18 cellular contexts compared by ENCODE assay signal in genomic region chr11:111846063-111846462, GRCh38. TPM values are rescaled to one million over a fixed set of nuclear protein-coding genes. Genes with fewer than 3 reads are reported as not detected.
DNase-seq lines count a peak whose midpoint lies in the region; ATAC-seq and TF ChIP-seq lines count a peak whose summit lies in the region.
"Had no signal": no experiment of that assay in that cellular context is flagged by ENCODE, and none has a peak within 500 bp of the region (broad histone marks: within the 10 kb centered on the region; RNA-seq: fewer than 3 reads in every experiment).

No MANE protein-coding gene starts in this region.

- no peaks in the 10 kb centered on the region for H3K4me1 Mint-ChIP-seq in MCF 10A (ENCODE audit: insufficient read depth, unreplicated experiment)
- H3K4me1 Mint-ChIP-seq in naive thymus-derived CD4-positive, alpha-beta T cell, result peaks cover 0 to 8% (median 4%) of the 10 kb centered on the region in 7 donors

- H3K9me3 Mint-ChIP-seq in MCF 10A (ENCODE audit: unreplicated experiment), result no peaks in the 10 kb centered on the region
- no peaks in the 10 kb centered on the region for H3K9me3 Mint-ChIP-seq in naive thymus-derived CD4-positive, alpha-beta T cell
- H3K9me3 Mint-ChIP-seq: activated T-helper 2 cell treated with anti-CD3 and anti-CD28 coated beads, Interferon-gamma antibody, Interleukin-2, Interleukin-4, amounts not matched to agents 10 μg/mL and 5 μg/mL and 100 μg/mL, durations not matched to agents 14 hours and 24 hours and 36 hours; brain; IgD-negative memory B cell; natural killer cell treated with Interleukin-12 subunit alpha and Interleukin-12 subunit beta and Interleukin-15 and Interleukin-18, amount 100 ng/mL, for 72 hours had no signal

- peak; percentile 80 for DNase-seq in MCF 10A (ENCODE audit: unreplicated experiment)
- no peak for DNase-seq in breast epithelium (ENCODE audit: low spot score in 2 of 2)
- peak; percentile 91 for DNase-seq in amniotic epithelial cell (ENCODE audit: low read depth)
- DNase-seq in iris pigment epithelial cell (ENCODE audit: low read depth), result peak; percentile 93
- DNase-seq in naive thymus-derived CD4-positive, alpha-beta T cell, result no peak
- no peak for DNase-seq in aorta
- no peak for DNase-seq in iPS-NIHi11 (ENCODE audit: low spot score)
- DNase-seq: NCI-H146, NCI-H524, substantia nigra, T-helper 9 cell had no signal

- TF ChIP-seq POLR2A in breast epithelium (IDR thresholded peaks at IDR 0.05), result no peak

- no TSS peak for BruUV-seq in MCF 10A (replicated peaks; lab: Mats Ljungman, UMichigan)

- intact Hi-C loops in MCF 10A (cut with micrococcal nuclease), result no loop called here
- intact Hi-C loops in breast epithelium (cut with DNase I; ENCODE audit: low total_unique reads), result no loop called here
- intact Hi-C loops in naive thymus-derived CD4-positive, alpha-beta T cell (cut with micrococcal nuclease), result no loop called here
- intact Hi-C loops in aorta (cut with DNase I), result no loop called here

- H3K9me3 ChIP-seq in breast epithelium (no peaks in the 10 kb centered on the region), aorta (ENCODE audit: control insufficient read depth, low read length) (no peaks in the 10 kb centered on the region)
- H3K9me3 ChIP-seq in naive thymus-derived CD4-positive, alpha-beta T cell (ENCODE audit: control insufficient read depth in 2 of 3, low read length in 3 of 3), result no peaks in the 10 kb centered on the region
- H3K9me3 ChIP-seq: A549, left lung had no signal

- peaks cover 47% of the 10 kb centered on the region for H3K36me3 Mint-ChIP-seq in MCF 10A (ENCODE audit: insufficient read depth, unreplicated experiment)
- H3K36me3 Mint-ChIP-seq in naive thymus-derived CD4-positive, alpha-beta T cell, result peaks cover 0 to 34% (median 11%) of the 10 kb centered on the region in 5 donors

- H3K4me1 ChIP-seq in breast epithelium (no peaks in the 10 kb centered on the region), aorta (ENCODE audit: control insufficient read depth in 1 of 2, insufficient read depth in 2 of 2, low read length in 2 of 2) (no peaks in the 10 kb centered on the region)
- H3K4me1 ChIP-seq in naive thymus-derived CD4-positive, alpha-beta T cell (ENCODE audit: control insufficient read depth in 2 of 2, insufficient read depth in 2 of 2, low read length in 2 of 2), result no peaks in the 10 kb centered on the region
- H3K4me1 ChIP-seq: A549 had no signal

- 83 to 90% methylated on average over 2 of the region's 2 CpGs for WGBS in aorta, 2 donors

- no peak for ATAC-seq in naive thymus-derived CD4-positive, alpha-beta T cell
- no peak for ATAC-seq in aorta (ENCODE audit: low FRiP score)
- no peak for ATAC-seq in GM19467 (IDR thresholded peaks at IDR 0.05; ENCODE audit: unreplicated experiment)
- ATAC-seq: A549 had no signal

- POLR2A ChIA-PET in MCF 10A (lab: Yijun Ruan, JAX), result interaction anchor here (0.7 to 1.7 kb wide), 2 partner anchors 24 to 79 kb away, joined by 4 read pairs; no protein-coding TSS in a partner anchor
- POLR2A ChIA-PET in naive thymus-derived CD4-positive, alpha-beta T cell (lab: Charles Lee), result no interaction called here

- no peak overlapping the region for H3K27ac Mint-ChIP-seq in MCF 10A (ENCODE audit: low read depth, unreplicated experiment)
- H3K27ac Mint-ChIP-seq in naive thymus-derived CD4-positive, alpha-beta T cell, result no peak overlapping the region
- H3K27ac Mint-ChIP-seq: activated T-helper 2 cell treated with anti-CD3 and anti-CD28 coated beads, Interferon-gamma antibody, Interleukin-2, Interleukin-4, amounts not matched to agents 10 μg/mL and 5 μg/mL and 100 μg/mL, durations not matched to agents 14 hours and 24 hours and 36 hours; natural killer cell treated with Interleukin-12 subunit alpha and Interleukin-12 subunit beta and Interleukin-15 and Interleukin-18, amount 100 ng/mL, for 72 hours had no signal

- H3K36me3 ChIP-seq in breast epithelium (no peaks in the 10 kb centered on the region), aorta (ENCODE audit: control insufficient read depth in 1 of 2, insufficient read depth in 2 of 2, low read length in 1 of 2) (peaks cover 2 to 7% of the 10 kb centered on the region in 2 donors)
- H3K36me3 ChIP-seq in naive thymus-derived CD4-positive, alpha-beta T cell (ENCODE audit: control insufficient read depth in 2 of 3, insufficient read depth in 3 of 3, low read length in 3 of 3), result peaks cover 0 to 39% (median 10%) of the 10 kb centered on the region in 3 experiments

- no peak overlapping the region for H3K4me3 ChIP-seq in breast epithelium
- no peak overlapping the region for H3K4me3 ChIP-seq in naive thymus-derived CD4-positive, alpha-beta T cell (ENCODE audit: low read length)
- no peak overlapping the region for H3K4me3 ChIP-seq in aorta (ENCODE audit: low read length in 2 of 2)
- H3K4me3 ChIP-seq: A549, left lung had no signal

- H3K4me3 Mint-ChIP-seq in MCF 10A (ENCODE audit: unreplicated experiment), result no peak overlapping the region
- H3K4me3 Mint-ChIP-seq in naive thymus-derived CD4-positive, alpha-beta T cell, result no peak overlapping the region
- H3K4me3 Mint-ChIP-seq: brain; IgD-negative memory B cell; natural killer cell treated with Interleukin-12 subunit alpha and Interleukin-12 subunit beta and Interleukin-15 and Interleukin-18, amount 100 ng/mL, for 72 hours had no signal

- CTCF ChIA-PET in MCF 10A (lab: Yijun Ruan, JAX), result interaction anchor here (0.6 to 2.2 kb wide), 6 partner anchors 192 to 391 kb away, joined by 3 to 8 read pairs (median 3); no protein-coding TSS in a partner anchor
- CTCF ChIA-PET in naive thymus-derived CD4-positive, alpha-beta T cell (lab: Charles Lee), result interaction anchor here (0.7 to 1.3 kb wide), 3 partner anchors 104 to 1619 kb away, joined by 3 to 4 read pairs (median 3); no protein-coding TSS in a partner anchor

- H3K27me3 ChIP-seq in breast epithelium (no peaks in the 10 kb centered on the region), aorta (ENCODE audit: control insufficient read depth in 1 of 2, insufficient read depth in 2 of 2, low read length in 1 of 2) (no peaks in the 10 kb centered on the region)
- H3K27me3 ChIP-seq in naive thymus-derived CD4-positive, alpha-beta T cell (ENCODE audit: control insufficient read depth in 2 of 2, insufficient read depth in 2 of 2, low read length in 2 of 2), result no peaks in the 10 kb centered on the region
- H3K27me3 ChIP-seq: left lung had no signal

- no peaks in the 10 kb centered on the region for H3K27me3 Mint-ChIP-seq in MCF 10A (ENCODE audit: insufficient read depth, unreplicated experiment)
- H3K27me3 Mint-ChIP-seq in naive thymus-derived CD4-positive, alpha-beta T cell, result no peaks in the 10 kb centered on the region
- H3K27me3 Mint-ChIP-seq: brain; IgD-negative memory B cell; natural killer cell treated with Interleukin-12 subunit alpha and Interleukin-12 subunit beta and Interleukin-15 and Interleukin-18, amount 100 ng/mL, for 72 hours had no signal

- TF ChIP-seq CTCF in MCF 10A (IDR thresholded peaks at IDR 0.05; ENCODE audit: unreplicated experiment), result no peak
- no peak for TF ChIP-seq CTCF in breast epithelium (IDR thresholded peaks at IDR 0.05)

- H3K27ac ChIP-seq in breast epithelium (no peak overlapping the region), aorta (ENCODE audit: low read depth in 1 of 2, low read length in 2 of 2) (no peak overlapping the region)
- no peak overlapping the region for H3K27ac ChIP-seq in naive thymus-derived CD4-positive, alpha-beta T cell (ENCODE audit: low read depth, low read length)
- H3K27ac ChIP-seq: A549 had no signal

RNA-seq across cellular contexts. Expression of gene ALG9, which starts 25.3 kb away (rescaled TPM):
- total RNA-seq in MCF 10A (2022) (28.8 and 31.2 TPM in 2 replicates), breast epithelium (10 to 100 TPM; 31.8 to 46.2 (median 43.9) TPM), aorta (10 to 100 TPM; 25.1 to 27.8 TPM)
- 10 to 100 TPM; 16.4 to 30.2 (median 29.2) TPM for total RNA-seq in naive thymus-derived CD4-positive, alpha-beta T cell
- polyA plus RNA-seq in naive thymus-derived CD4-positive, alpha-beta T cell, result 10 to 100 TPM; 14.1 to 20.3 TPM
- polyA plus RNA-seq in aorta, result 10 to 100 TPM in 1 of 2 donors, 1 to 10 TPM in 1; 6.4 to 31.0 TPM

RNA-seq across cellular contexts. Expression of gene FDXACB1, which starts 32.9 kb away (rescaled TPM):
- total RNA-seq in MCF 10A (2022) (0.79 and 1.0 TPM in 2 replicates), breast epithelium (1 to 10 TPM; 1.6 to 3.7 (median 3.3) TPM), aorta (1 to 10 TPM; 1.4 to 1.9 TPM)
- total RNA-seq in naive thymus-derived CD4-positive, alpha-beta T cell, result 1 to 10 TPM; 2.7 to 6.0 (median 5.3) TPM
- 10 to 100 TPM in 1 of 2 donors, 1 to 10 TPM in 1; 6.9 to 11.3 TPM for polyA plus RNA-seq in naive thymus-derived CD4-positive, alpha-beta T cell
- polyA plus RNA-seq in aorta, result 1 to 10 TPM in 1 of 2 donors, under 1 TPM in 1; 0.95 to 1.0 TPM

RNA-seq across cellular contexts. Expression of gene CFAP68, which starts 33.3 kb away (rescaled TPM):
- total RNA-seq in MCF 10A (2022) (33.6 and 38.3 TPM in 2 replicates), breast epithelium (10 to 100 TPM; 29.6 to 35.1 (median 31.2) TPM), aorta (10 to 100 TPM in 1 of 2 donors, 1 to 10 TPM in 1; 6.6 to 15.2 TPM)
- total RNA-seq in naive thymus-derived CD4-positive, alpha-beta T cell, result 10 to 100 TPM; 13.7 to 24.9 (median 18.3) TPM
- 10 to 100 TPM; 34.5 to 39.4 TPM for polyA plus RNA-seq in naive thymus-derived CD4-positive, alpha-beta T cell
- polyA plus RNA-seq in aorta, result 10 to 100 TPM; 11.5 to 22.0 TPM

Comparison
In these comparisons a context has a peak if more than half of its experiments do, and no peak if none do; other contexts are left out.
1. DNase-seq: peak in MCF 10A (single experiment), amniotic epithelial cell (single experiment) and iris pigment epithelial cell (single experiment); none in breast epithelium (0 of 2), naive thymus-derived CD4-positive, alpha-beta T cell (0 of 9), aorta (0 of 2) and iPS-NIHi11 (single experiment).